In the genomic region with DNA sequence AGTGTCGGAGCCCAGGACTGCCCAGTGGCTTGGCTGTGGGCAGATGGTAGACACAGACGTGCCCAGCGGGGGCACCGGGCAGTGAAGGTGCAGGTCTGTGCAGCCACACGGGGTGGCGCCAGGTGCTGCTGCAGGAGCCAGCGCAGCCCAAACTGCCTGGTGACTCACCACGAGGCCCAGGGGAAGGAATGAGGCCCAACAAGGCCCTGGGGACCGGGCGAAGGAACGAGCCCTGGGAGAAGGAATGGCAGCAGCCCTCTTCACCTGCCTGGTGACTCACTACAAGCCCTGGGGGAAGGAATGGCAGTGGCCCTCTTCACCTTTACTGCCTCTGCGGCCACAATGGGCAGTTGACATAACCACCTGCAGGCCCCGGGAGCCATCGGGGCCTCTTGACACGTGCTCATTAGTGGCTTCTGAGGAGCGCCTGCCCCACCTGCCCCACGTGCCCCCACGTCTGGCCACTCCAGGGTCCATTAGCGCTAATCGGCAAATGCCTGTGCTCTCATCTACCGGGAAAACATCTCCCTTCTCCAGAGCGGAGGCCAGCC, we compare ENCODE assay signal across 1 cellular context.
TF ChIP-seq lines count a peak whose summit lies in the region.

No MANE protein-coding gene starts in this region.

TF ChIP-seq in WTC11, 78 proteins besides CTCF, POLR2A, EP300 and RAD21 (continued from another document):
- TF ChIP-seq ZNF512 (CRISPR knock-in tag; IDR thresholded peaks at IDR 0.05; ENCODE audit: borderline replicate concordance) (no peak), NR3C1 (CRISPR knock-in tag; conservative IDR thresholded peaks at IDR 0.05; ENCODE audit: low read depth) (no peak)
